24 cellular contexts compared by ENCODE assay signal in genomic region chr1:69088556-69088955, GRCh38.
"Had no signal": no experiment of that assay in that cellular context is flagged by ENCODE, and none has a peak within 500 bp of the region (broad histone marks: within the 10 kb centered on the region; RNA-seq: fewer than 3 reads in every experiment).

No MANE protein-coding gene starts in this region.

- H3K27ac ChIP-seq: ascending aorta, body of pancreas, KMS-11 had no signal

- H3K27me3 Mint-ChIP-seq: activated B cell treated with CpG ODN at 0.5 μM for 24 hours; activated CD4-positive, alpha-beta T cell treated with anti-CD3 and anti-CD28 coated beads, Interleukin-2, amount 10 ng/mL, durations not matched to agents 24 days and 14 days; activated naive CD8-positive, alpha-beta T cell treated with anti-CD3 and anti-CD28 coated beads, Interleukin-2, amount 50 U/mL, for 24 hours; central memory CD8-positive, alpha-beta T cell; T-helper 17 cell had no signal

- ATAC-seq: activated naive CD4-positive, alpha-beta T cell treated with anti-CD3 and anti-CD28 coated beads, Interleukin-2, amount 50 U/mL, for 72 hours; activated naive CD8-positive, alpha-beta T cell treated with anti-CD3 and anti-CD28 coated beads, Interleukin-2, amount 50 U/mL, for 24 hours; activated T-cell treated with anti-CD3 and anti-CD28 coated beads, Interleukin-2, amount 50 U/mL, for 4 hours; body of pancreas; PC-3; T-helper 17 cell had no signal

- H3K36me3 ChIP-seq: ascending aorta, MG63 had no signal

- H3K4me1 Mint-ChIP-seq: activated B cell treated with CpG ODN at 0.5 μM for 24 hours; activated CD4-positive, alpha-beta T cell treated with anti-CD3 and anti-CD28 coated beads, Interleukin-2, amount 10 ng/mL, durations not matched to agents 24 days and 14 days; activated naive CD8-positive, alpha-beta T cell treated with anti-CD3 and anti-CD28 coated beads, Interleukin-2, amount 50 U/mL, for 24 hours; central memory CD8-positive, alpha-beta T cell; T-helper 17 cell had no signal

- H3K4me2 ChIP-seq: KMS-11 had no signal

- H3K27me3 ChIP-seq: ascending aorta, body of pancreas, MG63 had no signal

- H3K9me3 Mint-ChIP-seq: activated CD4-positive, alpha-beta T cell treated with anti-CD3 and anti-CD28 coated beads, Interleukin-2, amount 10 ng/mL, durations not matched to agents 24 days and 14 days had no signal

- H3K4me3 ChIP-seq: ascending aorta, body of pancreas, MG63 had no signal

- DNase-seq: activated B cell treated with CpG ODN at 0.5 μM for 24 hours; activated CD4-positive, alpha-beta T cell treated with anti-CD3 and anti-CD28 coated beads for 1 hour; activated CD4-positive, alpha-beta T cell treated with anti-CD3 and anti-CD28 coated beads, Interleukin-2, amount 10 ng/mL, durations not matched to agents 24 days and 14 days; activated CD4-positive, alpha-beta T cell treated with anti-CD3 and anti-CD28 coated beads, Interleukin-2, amount 50 U/mL, for 48 hours; activated CD8-positive, alpha-beta memory T cell treated with anti-CD3 and anti-CD28 coated beads for 24 hours; activated effector memory CD4-positive, alpha-beta T cell treated with anti-CD3 and anti-CD28 coated beads, Interleukin-2, amount 50 U/mL, for 16 hours; activated naive CD4-positive, alpha-beta T cell treated with Interleukin-2 at 50 U/mL for 16 hours; activated naive CD8-positive, alpha-beta T cell treated with anti-CD3 and anti-CD28 coated beads, Interleukin-2, amount 50 U/mL, for 24 hours; activated T-cell treated with anti-CD3 and anti-CD28 coated beads, Interleukin-2, amount 50 U/mL, for 4 hours; amniotic stem cell; body of pancreas; MG63; NCI-H1417 treated with DMSO at 0.1 percent for 48 hours; NCI-H1694; NCI-H2029; NCI-H226; PC-3; SHP77 treated with DMSO at 0.1 percent for 48 hours; T-helper 17 cell; T-helper 9 cell had no signal

- H3K27ac Mint-ChIP-seq: activated B cell treated with CpG ODN at 0.5 μM for 24 hours; activated CD4-positive, alpha-beta T cell treated with anti-CD3 and anti-CD28 coated beads, Interleukin-2, amount 10 ng/mL, durations not matched to agents 24 days and 14 days; activated naive CD4-positive, alpha-beta T cell treated with anti-CD3 and anti-CD28 coated beads, Interleukin-2, amount 50 U/mL, for 72 hours; activated naive CD8-positive, alpha-beta T cell treated with anti-CD3 and anti-CD28 coated beads, Interleukin-2, amount 50 U/mL, for 24 hours; T-helper 17 cell had no signal

- H3K4me3 Mint-ChIP-seq: activated B cell treated with CpG ODN at 0.5 μM for 24 hours; activated CD4-positive, alpha-beta T cell treated with anti-CD3 and anti-CD28 coated beads, Interleukin-2, amount 10 ng/mL, durations not matched to agents 24 days and 14 days; activated naive CD8-positive, alpha-beta T cell treated with anti-CD3 and anti-CD28 coated beads, Interleukin-2, amount 50 U/mL, for 24 hours; activated T-cell treated with anti-CD3 and anti-CD28 coated beads, Interleukin-2, amount 50 U/mL, for 4 hours; central memory CD8-positive, alpha-beta T cell; T-helper 17 cell had no signal

- H3K4me1 ChIP-seq: ascending aorta, body of pancreas had no signal

- H3K36me3 Mint-ChIP-seq: activated naive CD4-positive, alpha-beta T cell treated with anti-CD3 and anti-CD28 coated beads, Interleukin-2, amount 50 U/mL, for 72 hours had no signal
